ENCODE assay signal across 17 cellular contexts in genomic region chr7:150313870-150314269, GRCh38. TPM values are rescaled to one million over a fixed set of nuclear protein-coding genes. Genes with fewer than 3 reads are reported as not detected.
DNase-seq lines count a peak whose midpoint lies in the region; ATAC-seq, FAIRE-seq and TF ChIP-seq lines count a peak whose summit lies in the region.
"Had no signal": no experiment of that assay in that cellular context is flagged by ENCODE, and none has a peak within 500 bp of the region (broad histone marks: within the 10 kb centered on the region; RNA-seq: fewer than 3 reads in every experiment).

No MANE protein-coding gene starts in this region.

- H3K36me3 ChIP-seq in SJCRH30: no peaks in the 10 kb centered on the region
- no peaks in the 10 kb centered on the region for H3K36me3 ChIP-seq in mesenchymal stem cell (ENCODE audit: control insufficient read depth in 1 of 2, insufficient read depth in 2 of 2, low read depth in 1 of 2, low read length in 2 of 2)

- H3K27me3 ChIP-seq in SJCRH30 (no peaks in the 10 kb centered on the region), mesenchymal stem cell (ENCODE audit: control insufficient read depth in 1 of 2, insufficient read depth in 1 of 2, low read length in 2 of 2) (peaks cover 0 to 4% of the 10 kb centered on the region in 2 experiments)

- ATAC-seq in HG03439 (IDR thresholded peaks at IDR 0.05; ENCODE audit: unreplicated experiment) (no peak), GM18502 (IDR thresholded peaks at IDR 0.05; ENCODE audit: poor library complexity, unreplicated experiment) (no peak)
- ATAC-seq: Right ventricle myocardium inferior had no signal

- H3K4me1 ChIP-seq in SJCRH30 (peaks cover 44% of the 10 kb centered on the region), mesenchymal stem cell (ENCODE audit: control insufficient read depth, insufficient read depth, low read depth, low read length) (no peaks in the 10 kb centered on the region)

- peak overlapping the region; percentile 99; the same call in 1 of the 2 replicates for H3K27ac ChIP-seq in SJCRH30
- no peak overlapping the region for H3K27ac ChIP-seq in mesenchymal stem cell (ENCODE audit: low read length, poor library complexity, severe bottlenecking)
- H3K27ac ChIP-seq: C4-2B had no signal

- no peak overlapping the region for H2AK5ac ChIP-seq in mesenchymal stem cell (ENCODE audit: low read length, severe bottlenecking)

- H3K4ac ChIP-seq in mesenchymal stem cell (ENCODE audit: low read depth in 1 of 2, low read length in 2 of 2): no peak overlapping the region

- H3K4me3 ChIP-seq in SJCRH30 (no peak overlapping the region), mesenchymal stem cell (ENCODE audit: insufficient read depth in 1 of 2, low read depth in 1 of 2, low read length in 2 of 2) (no peak overlapping the region)

- H3K9me3 ChIP-seq in SJCRH30 (replicated peaks): no peaks in the 10 kb centered on the region
- H3K9me3 ChIP-seq in mesenchymal stem cell (ENCODE audit: control insufficient read depth, low read length): no peaks in the 10 kb centered on the region

- H2BK120ac ChIP-seq in mesenchymal stem cell (ENCODE audit: low read depth, low read length): peak overlapping the region; percentile 39

- DNase-seq in ACHN (peak; percentile 20), GM12891 (ENCODE audit: insufficient read length, low spot score) (no peak), SJCRH30 (no peak), mesenchymal stem cell (no peak), NCI-H146 treated with DMSO at 0.1 percent for 48 hours (lab: John Stamatoyannopoulos, UW; ENCODE audit: unreplicated experiment) (no peak)
- DNase-seq: H7, KBM-7, NCI-H1436 treated with DMSO at 0.1 percent for 48 hours, NCI-H2081, NCI-H748 treated with DMSO at 0.1 percent for 48 hours had no signal

- peak; percentile 35 for FAIRE-seq in GM12891 (lab: Jason Lieb, UNC)
- FAIRE-seq: GM19239 had no signal

- no peak overlapping the region for H2AFZ ChIP-seq in mesenchymal stem cell (ENCODE audit: low read depth, low read length)

- H4K91ac ChIP-seq in mesenchymal stem cell (ENCODE audit: low read length): no peak overlapping the region

- no peak for TF ChIP-seq POLR2A in GM12891 (IDR thresholded peaks at IDR 0.05; ENCODE audit: low read depth, low read length)

- no peak overlapping the region for H3K18ac ChIP-seq in mesenchymal stem cell (ENCODE audit: low read depth in 1 of 2, low read length in 2 of 2)

- whole genome bisulfite sequencing in mesenchymal stem cell: 85% methylated on average over 6 of the region's 6 CpGs

- H2BK5ac ChIP-seq in mesenchymal stem cell (ENCODE audit: low read depth, low read length, poor library complexity, severe bottlenecking): no peak overlapping the region

- no peak overlapping the region for H4K8ac ChIP-seq in mesenchymal stem cell (ENCODE audit: low read length)

- peak overlapping the region in 1 of 2 experiments; percentile 29 for H3K14ac ChIP-seq in mesenchymal stem cell (ENCODE audit: low read length in 2 of 2)

- no peak overlapping the region for H2BK15ac ChIP-seq in mesenchymal stem cell (ENCODE audit: low read depth, poor library complexity, severe bottlenecking)

- H2BK12ac ChIP-seq in mesenchymal stem cell (ENCODE audit: low read length in 2 of 2): peak overlapping the region in 1 of 2 experiments; percentile 49

- in situ Hi-C loops in ACHN (cut with HindIII; ENCODE audit: low pct_ligation_motif_present, low pct_unique_long_range_greater_than_20kb, low sequenced_read_pairs): no loop called here

- no peak overlapping the region for H3K23ac ChIP-seq in mesenchymal stem cell (ENCODE audit: low read length in 2 of 2)

- H3K79me1 ChIP-seq in mesenchymal stem cell (replicated peaks; ENCODE audit: low read length, poor library complexity, severe bottlenecking): no peaks in the 10 kb centered on the region

- H3K9ac ChIP-seq in mesenchymal stem cell (ENCODE audit: low read length): no peak overlapping the region

- H3K4me2 ChIP-seq in mesenchymal stem cell (ENCODE audit: low read length, poor library complexity, severe bottlenecking): no peak overlapping the region

TF ChIP-seq in GM12891, 5 proteins besides CTCF, POLR2A, EP300 and RAD21:
- no peak for TF ChIP-seq TAF1 (IDR thresholded peaks at IDR 0.05; ENCODE audit: low read depth, low read length)

RNA-seq across cellular contexts. Expression of gene LRRC61, which starts 9.3 kb away (rescaled TPM):
- polyA plus RNA-seq in GM12891 (2012; ENCODE audit: low read depth, missing spikeins): 27.7 TPM
- total RNA-seq in SJCRH30 (2014; rRNA removed; shearing (Covaris generic)): not detected in 2 replicates
- not detected for polyA plus RNA-seq in mesenchymal stem cell (2013, experiment 1 of 2)
- polyA plus RNA-seq in mesenchymal stem cell (2013, experiment 2 of 2): not detected

RNA-seq across cellular contexts. Expression of gene ACTR3C, which starts 9.5 kb away (rescaled TPM):
- polyA plus RNA-seq in GM12891 (2012; ENCODE audit: low read depth, missing spikeins): 3.9 TPM
- 1.7 and 4.6 TPM in 2 replicates for total RNA-seq in SJCRH30 (2014; rRNA removed; shearing (Covaris generic))
- not detected for polyA plus RNA-seq in mesenchymal stem cell (2013, experiment 1 of 2)
- polyA plus RNA-seq in mesenchymal stem cell (2013, experiment 2 of 2): not detected
- total RNA-seq: NCI-H460 had no signal

RNA-seq across cellular contexts. Expression of gene RARRES2, which starts 27.6 kb away (rescaled TPM):
- 27.0 TPM for polyA plus RNA-seq in GM12891 (2012; ENCODE audit: low read depth, missing spikeins)
- total RNA-seq in SJCRH30 (2014; rRNA removed; shearing (Covaris generic)): 68.1 and 89.7 TPM in 2 replicates
- polyA plus RNA-seq in mesenchymal stem cell (2013, experiment 1 of 2): 155 TPM
- 162 TPM for polyA plus RNA-seq in mesenchymal stem cell (2013, experiment 2 of 2)
- total RNA-seq: A673, NCI-H460 had no signal

RNA-seq across cellular contexts. Expression of gene REPIN1, which starts 54.8 kb away (rescaled TPM):
- 94.0 TPM for polyA plus RNA-seq in GM12891 (2012; ENCODE audit: low read depth, missing spikeins)
- 174 and 183 TPM in 2 replicates for total RNA-seq in SJCRH30 (2014; rRNA removed; shearing (Covaris generic))
- polyA plus RNA-seq in mesenchymal stem cell (2013, experiment 1 of 2): 68.4 TPM
- polyA plus RNA-seq in mesenchymal stem cell (2013, experiment 2 of 2): 69.3 TPM
